8 cellular contexts compared by ENCODE assay signal in the genomic region with DNA sequence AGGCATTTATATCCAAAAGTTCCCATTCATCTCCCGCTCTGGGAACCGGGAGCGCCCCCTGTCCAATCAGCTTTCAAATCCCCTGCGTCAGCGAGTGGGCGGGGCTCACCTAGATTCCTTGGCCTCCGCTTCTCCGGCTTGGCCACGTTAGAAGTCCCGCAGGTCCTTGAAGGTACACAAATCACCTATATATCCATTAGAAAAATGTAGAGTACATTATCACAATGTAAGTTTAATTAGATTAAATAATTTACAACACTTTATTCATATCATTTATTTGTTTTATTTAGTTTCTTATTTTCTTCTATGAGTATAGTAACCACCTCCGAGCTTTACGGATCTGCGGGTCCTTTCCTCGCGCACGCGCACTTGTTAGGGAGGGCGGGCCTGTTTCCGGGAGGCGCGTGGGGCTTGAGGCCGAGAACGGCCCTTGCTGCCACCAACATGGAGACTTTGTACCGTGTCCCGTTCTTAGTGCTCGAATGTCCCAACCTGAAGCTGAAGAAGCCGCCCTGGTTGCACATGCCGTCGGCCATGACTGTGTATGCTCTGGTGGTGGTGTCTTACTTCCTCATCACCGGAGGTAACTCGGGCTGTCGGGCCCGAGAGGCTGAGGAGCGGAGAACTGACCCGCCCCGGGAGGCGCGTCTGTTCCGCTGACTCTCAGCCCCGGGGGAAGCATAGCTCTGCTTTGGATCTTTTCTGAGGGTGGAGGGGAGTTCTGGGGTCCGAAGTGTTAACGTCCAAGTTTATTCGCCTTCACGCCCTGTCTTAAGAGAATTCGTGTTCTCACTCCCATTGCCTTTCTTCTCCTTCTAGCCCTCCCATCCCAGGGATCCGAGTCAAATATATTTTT. TPM values are rescaled to one million over a fixed set of nuclear protein-coding genes. Genes with fewer than 3 reads are reported as not detected.
A peak's percentile ranks its signal among the peaks of the same experiment; 100 is the strongest.
DNase-seq lines count a peak whose midpoint lies in the region; ATAC-seq and TF ChIP-seq lines count a peak whose summit lies in the region.

A gene (plus strand): TSS at position 388 of the 856 bp plus-strand sequence. CDS start 57 bp downstream, at position 445.

- peak within 1 kb of the TSS; percentile 97 for H3K9ac ChIP-seq in H9 (ENCODE audit: extremely low read depth, insufficient read length, low read length)

- H2BK5ac ChIP-seq in H9 (ENCODE audit: insufficient read length, low read length) = no peak within 1 kb of the TSS

- H3K4me1 Mint-ChIP-seq in H9 = peaks cover 3 to 10% of the 10 kb centered on the region in 2 experiments; a peak in 3 of 4 replicates
- H3K4me1 Mint-ChIP-seq in natural killer cell treated with Interleukin-12 subunit alpha and Interleukin-12 subunit beta and Interleukin-15 and Interleukin-18, amount 100 ng/mL, for 72 hours (ENCODE audit: low read depth in 2 of 2) = peaks cover 26 to 34% of the 10 kb centered on the region in 2 donors

- no peaks in the 10 kb centered on the region for H3K4me1 ChIP-seq in H9 (ENCODE audit: insufficient read depth, low read length)

- peaks cover 1% of the 10 kb centered on the region for H3K36me3 ChIP-seq in MG63

- H4K91ac ChIP-seq in H9 (ENCODE audit: insufficient read length, low read depth, low read length) = no peak within 1 kb of the TSS

- H3T11ph ChIP-seq in H9 (ENCODE audit: low read length) = no peak within 1 kb of the TSS

- H2BK20ac ChIP-seq in H9 (ENCODE audit: low read depth, low read length, poor library complexity, severe bottlenecking) = no peak within 1 kb of the TSS

- H3K27ac Mint-ChIP-seq in H9 = peak within 1 kb of the TSS; percentile 59 to 98 (median 98); a peak in 6 of 7 replicates
- peak within 1 kb of the TSS; percentile 90 to 99 for H3K27ac Mint-ChIP-seq in natural killer cell treated with Interleukin-12 subunit alpha and Interleukin-12 subunit beta and Interleukin-15 and Interleukin-18, amount 100 ng/mL, for 72 hours

- H4K20me1 ChIP-seq in H9 (ENCODE audit: control insufficient read depth, insufficient read depth, insufficient read length) = no peaks in the 10 kb centered on the region

- no peak within 1 kb of the TSS for H3K23ac ChIP-seq in H9 (ENCODE audit: insufficient read length, low read depth, low read length)

- peak within 1 kb of the TSS; percentile 77 for H3K18ac ChIP-seq in H9 (ENCODE audit: insufficient read length, low read depth, low read length)

- H3K9me3 ChIP-seq in H9 (ENCODE audit: control insufficient read depth, low read depth, low read length) (no peaks in the 10 kb centered on the region), MG63 (no peaks in the 10 kb centered on the region)

- H3K4me2 ChIP-seq in H9 (ENCODE audit: insufficient read depth, insufficient read length, low read length) = peak within 1 kb of the TSS; percentile 93

- H3K27ac ChIP-seq in H9 (ENCODE audit: insufficient read length, low read depth, low read length) = no peak within 1 kb of the TSS

- no peak within 1 kb of the TSS for H3K4ac ChIP-seq in H9 (ENCODE audit: low read depth, low read length)

- peak within 1 kb of the TSS; percentile 40 for H2AFZ ChIP-seq in H9 (ENCODE audit: low read length)

- H3K36me3 Mint-ChIP-seq in H9 (ENCODE audit: insufficient read depth in 1 of 3, low read depth in 3 of 3) = peaks cover under 1 to 6% (median 6%) of the 10 kb centered on the region in 3 experiments; a peak in 3 of 7 replicates
- H3K36me3 Mint-ChIP-seq in natural killer cell treated with Interleukin-12 subunit alpha and Interleukin-12 subunit beta and Interleukin-15 and Interleukin-18, amount 100 ng/mL, for 72 hours = peaks cover 17% of the 10 kb centered on the region

- WGBS in H9 (ENCODE audit: extremely low coverage, insufficient read length, low lambda C conversion rate) = no CpG with 5 or more reads among the region's 46 CpGs

- no peak within 1 kb of the TSS for H4K5ac ChIP-seq in H9 (ENCODE audit: insufficient read length, low read depth, low read length)

- no peaks in the 10 kb centered on the region for H3K9me3 Mint-ChIP-seq in H9
- H3K9me3 Mint-ChIP-seq in natural killer cell treated with Interleukin-12 subunit alpha and Interleukin-12 subunit beta and Interleukin-15 and Interleukin-18, amount 100 ng/mL, for 72 hours = no peaks in the 10 kb centered on the region

- no peaks in the 10 kb centered on the region for H3K27me3 Mint-ChIP-seq in H9 (ENCODE audit: low read depth)
- H3K27me3 Mint-ChIP-seq in natural killer cell treated with Interleukin-12 subunit alpha and Interleukin-12 subunit beta and Interleukin-15 and Interleukin-18, amount 100 ng/mL, for 72 hours = peaks cover 0 to 3% of the 10 kb centered on the region in 2 donors

- peak; percentile 94 to 97 for ATAC-seq in natural killer cell treated with Interleukin-12 subunit alpha and Interleukin-12 subunit beta and Interleukin-15 and Interleukin-18, amount 100 ng/mL, for 72 hours
- peak; percentile 93 for ATAC-seq in stimulated activated naive CD8-positive, alpha-beta T cell treated with anti-CD3 and anti-CD28 coated beads, Interleukin-15, Interleukin-2, amounts not matched to agents 100 U/mL and 50 U/mL, for 24 hours

- peak within 1 kb of the TSS; percentile 95; the same call in 1 of the 2 replicates for H3K14ac ChIP-seq in H9 (ENCODE audit: insufficient read depth, low read length)

- no peak within 1 kb of the TSS for H3K56ac ChIP-seq in H9 (ENCODE audit: insufficient read length, low read depth, low read length)

- no peak within 1 kb of the TSS for H2BK12ac ChIP-seq in H9 (ENCODE audit: insufficient read length, low read depth, low read length)

- H3K4me3 ChIP-seq in MG63 (peak within 1 kb of the TSS; percentile 77), fibroblast of pulmonary artery (replicated peaks; ENCODE audit: low read depth, low read length) (peak within 1 kb of the TSS; percentile 61)

- H2BK120ac ChIP-seq in H9 (ENCODE audit: low read depth, low read length, poor library complexity, severe bottlenecking) = no peak within 1 kb of the TSS

- TF ChIP-seq CTCF in H9 (conservative IDR thresholded peaks at IDR 0.05) (peak; percentile 29; the same call in 2 of the 3 replicates), fibroblast of pulmonary artery (IDR thresholded peaks at IDR 0.05; ENCODE audit: low read length, missing control alignments) (peak; percentile 2)

- H4K8ac ChIP-seq in H9 (replicated peaks; ENCODE audit: insufficient read length, low read depth, low read length) = no peak within 1 kb of the TSS

- peaks cover 27% of the 10 kb centered on the region; the same call in 1 of the 2 replicates for H3K79me2 ChIP-seq in H9 (ENCODE audit: insufficient read depth, low read length)

- H3K79me1 ChIP-seq in H9 (ENCODE audit: insufficient read depth, low read depth, low read length, poor library complexity, severe bottlenecking) = no peaks in the 10 kb centered on the region

- DNase-seq in ELR (ENCODE audit: low read depth) (peak; percentile 98), H9 (peak; percentile 92), MG63 (peak; percentile 86), SHP77 treated with DMSO at 0.1 percent for 48 hours (lab: John Stamatoyannopoulos, UW) (peak; percentile 71), fibroblast of pulmonary artery (ENCODE audit: low read depth) (peak; percentile 98)
- peak; percentile 97 for DNase-seq in activated effector memory CD4-positive, alpha-beta T cell treated with anti-CD3 and anti-CD28 coated beads, Interleukin-2, amount 50 U/mL, for 16 hours
- peak; percentile 94 for DNase-seq in natural killer cell treated with Interleukin-12 subunit alpha and Interleukin-12 subunit beta and Interleukin-15 and Interleukin-18, amount 100 ng/mL, for 72 hours (ENCODE audit: low spot score)
- peak; percentile 96 for DNase-seq in stimulated activated naive CD8-positive, alpha-beta T cell treated with anti-CD3 and anti-CD28 coated beads, Interleukin-15, Interleukin-2, amounts not matched to agents 100 U/mL and 50 U/mL, for 24 hours

- peaks cover 5% of the 10 kb centered on the region for H3K23me2 ChIP-seq in H9 (ENCODE audit: insufficient read length, low read depth, low read length, poor library complexity, severe bottlenecking)

- no peak within 1 kb of the TSS for H2BK15ac ChIP-seq in H9 (ENCODE audit: low read depth, low read length)

- H2AK5ac ChIP-seq in H9 (ENCODE audit: insufficient read length, low read length) = no peak within 1 kb of the TSS

- H3K27me3 ChIP-seq in H9 (ENCODE audit: insufficient read depth, low read length) = no peaks in the 10 kb centered on the region
- no peaks in the 10 kb centered on the region for H3K27me3 ChIP-seq in MG63

- H3K4me3 Mint-ChIP-seq in H9 = peak within 1 kb of the TSS; percentile 93 to 97
- peak within 1 kb of the TSS; percentile 94 for H3K4me3 Mint-ChIP-seq in natural killer cell treated with Interleukin-12 subunit alpha and Interleukin-12 subunit beta and Interleukin-15 and Interleukin-18, amount 100 ng/mL, for 72 hours

RNA-seq across cellular contexts. Expression of the gene that starts here (rescaled TPM):
- total RNA-seq in H9 (2021) = 130 and 134 TPM in 2 replicates
- total RNA-seq in MG63 (2014; rRNA removed; shearing (Covaris generic); ENCODE audit: low replicate concordance) = 77.7 and 1,094 TPM in 2 replicates
- total RNA-seq in natural killer cell treated with Interleukin-12 subunit alpha and Interleukin-12 subunit beta and Interleukin-15 and Interleukin-18, amount 100 ng/mL, for 72 hours = 10 to 100 TPM; 62.8 to 81.9 TPM
